ENCODE assay signal across 1 cellular context in genomic region chr5:122310886-122311285, GRCh38.
TF ChIP-seq lines count a peak whose summit lies in the region.

No MANE protein-coding gene starts in this region.

TF ChIP-seq in neural cell, 6 proteins besides CTCF, POLR2A, EP300 and RAD21 (continued from another document):
- no peak for TF ChIP-seq TAF1 (IDR thresholded peaks at IDR 0.05; ENCODE audit: low read depth)
- no peak for TF ChIP-seq EZH2 (IDR thresholded peaks at IDR 0.05; ENCODE audit: borderline replicate concordance, insufficient read depth, low read length, poor library complexity, severe bottlenecking)
- no peak for TF ChIP-seq SMC3 (conservative IDR thresholded peaks at IDR 0.05; ENCODE audit: poor library complexity)
